In genomic region chr11:2563216-2564007, GRCh38 we compare ENCODE assay signal across 1 cellular context.
A peak's percentile ranks its signal among the peaks of the same experiment; 100 is the strongest.
TF ChIP-seq lines count a peak whose summit lies in the region.

No MANE protein-coding gene starts in this region.

TF ChIP-seq in HepG2, 621 proteins besides CTCF, POLR2A, EP300 and RAD21 (continued from another document and continues in another):
- TF ChIP-seq E2F5 (CRISPR knock-in tag; conservative IDR thresholded peaks at IDR 0.05), result no peak
- 0 out of 2 replicates have a peak, but pooled peaks have one; percentile 47 for TF ChIP-seq ZNF124 (CRISPR knock-in tag; IDR thresholded peaks at IDR 0.05)
- TF ChIP-seq HOXA3 (CRISPR knock-in tag; IDR thresholded peaks at IDR 0.05), result peak; percentile 71
- TF ChIP-seq HOXD1 (CRISPR knock-in tag; IDR thresholded peaks at IDR 0.05), result peak; percentile 61; the same call in 1 of the 2 replicates
- TF ChIP-seq ASH2L (IDR thresholded peaks at IDR 0.05; ENCODE audit: insufficient read length, low read depth, low read length), result peak; percentile 68
- TF ChIP-seq ZNF792 (CRISPR knock-in tag; IDR thresholded peaks at IDR 0.05), result peak; percentile 50; the same call in 1 of the 2 replicates
- peak; percentile 85; the same call in 1 of the 2 replicates for TF ChIP-seq ZBED4 (CRISPR knock-in tag; IDR thresholded peaks at IDR 0.05; ENCODE audit: borderline replicate concordance)
- TF ChIP-seq ZHX1 (CRISPR knock-in tag; IDR thresholded peaks at IDR 0.05; ENCODE audit: low read depth), result no peak
- 0 out of 2 replicates have a peak, but pooled peaks have one; percentile 46 for TF ChIP-seq ZBTB4 (CRISPR knock-in tag; IDR thresholded peaks at IDR 0.05; ENCODE audit: borderline replicate concordance)
- peak; percentile 64; the same call in 1 of the 2 replicates for TF ChIP-seq ZNF619 (CRISPR knock-in tag; IDR thresholded peaks at IDR 0.05)
- TF ChIP-seq ZNF282 (IDR thresholded peaks at IDR 0.05; ENCODE audit: partially characterized antibody), result no peak
- peak; percentile 92 for TF ChIP-seq NCOA2 (CRISPR knock-in tag; IDR thresholded peaks at IDR 0.05)
- TF ChIP-seq KMT2A (CRISPR knock-in tag; IDR thresholded peaks at IDR 0.05), result no peak
- no peak for TF ChIP-seq ZNF274 (CRISPR knock-in tag; IDR thresholded peaks at IDR 0.05)
- TF ChIP-seq JUN (CRISPR knock-in tag; IDR thresholded peaks at IDR 0.05), result no peak
- TF ChIP-seq ZFP37 (CRISPR knock-in tag; IDR thresholded peaks at IDR 0.05; ENCODE audit: borderline replicate concordance), result no peak
- peak; percentile 63 for TF ChIP-seq NR2F6 (IDR thresholded peaks at IDR 0.05)
- TF ChIP-seq NR2F6 (CRISPR knock-in tag; IDR thresholded peaks at IDR 0.05), result peak; percentile 76
- TF ChIP-seq NFKB2 (CRISPR knock-in tag; IDR thresholded peaks at IDR 0.05; ENCODE audit: borderline replicate concordance), result peak; percentile 50; the same call in 1 of the 2 replicates
- peak; percentile 40; the same call in 1 of the 2 replicates for TF ChIP-seq CBX5 (CRISPR knock-in tag; IDR thresholded peaks at IDR 0.05; ENCODE audit: borderline replicate concordance)
- TF ChIP-seq ZNF318 (CRISPR knock-in tag; IDR thresholded peaks at IDR 0.05), result peak; percentile 13; the same call in 1 of the 2 replicates
- TF ChIP-seq YEATS2 (CRISPR knock-in tag; IDR thresholded peaks at IDR 0.05; ENCODE audit: borderline replicate concordance), result 0 out of 2 replicates have a peak, but pooled peaks have one; percentile 21
- peak; percentile 76 for TF ChIP-seq SALL2 (CRISPR knock-in tag; IDR thresholded peaks at IDR 0.05)
- peak; percentile 64; the same call in 1 of the 2 replicates for TF ChIP-seq ZBTB34 (CRISPR knock-in tag; IDR thresholded peaks at IDR 0.05)
- no peak for TF ChIP-seq GRHL1 (CRISPR knock-in tag; conservative IDR thresholded peaks at IDR 0.05)
- peak; percentile 70 for TF ChIP-seq IKZF5 (CRISPR knock-in tag; IDR thresholded peaks at IDR 0.05)
- TF ChIP-seq MLX (CRISPR knock-in tag; IDR thresholded peaks at IDR 0.05), result peak; percentile 80
- TF ChIP-seq ZNF616 (CRISPR knock-in tag; IDR thresholded peaks at IDR 0.05; ENCODE audit: low read depth), result peak; percentile 78
